10 cellular contexts compared by ENCODE assay signal in the genomic region with DNA sequence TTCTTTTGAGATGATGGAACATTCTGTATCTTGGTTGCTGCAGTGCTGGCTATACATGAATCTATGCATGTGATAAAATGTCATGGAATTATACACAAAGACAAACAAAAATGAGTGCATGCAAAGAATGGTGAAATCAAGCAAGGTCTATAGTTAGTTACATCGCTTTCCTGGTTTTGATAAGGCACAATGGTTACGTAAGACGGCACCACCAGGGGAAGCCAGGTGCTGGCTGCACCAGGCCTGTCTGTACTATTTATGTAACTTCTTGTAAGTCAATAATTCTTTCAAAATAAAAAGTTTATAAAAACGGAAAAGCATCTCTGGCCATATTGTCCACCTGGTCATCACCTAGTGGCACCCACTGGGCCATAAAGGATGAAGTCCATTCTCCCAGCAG. TPM values are rescaled to one million over a fixed set of nuclear protein-coding genes. Genes with fewer than 3 reads are reported as not detected.
DNase-seq lines count a peak whose midpoint lies in the region; ATAC-seq and TF ChIP-seq lines count a peak whose summit lies in the region.
"Had no signal": no experiment of that assay in that cellular context is flagged by ENCODE, and none has a peak within 500 bp of the region (broad histone marks: within the 10 kb centered on the region; RNA-seq: fewer than 3 reads in every experiment).

No MANE protein-coding gene starts in this region.

- CTCF ChIA-PET in IMR-90 (lab: Yijun Ruan, JAX), result interaction anchor here (1.2 to 2.7 kb wide), 5 partner anchors 69 to 251 kb away, joined by 3 to 16 read pairs (median 4); partner anchors contain the start of genes ACBD4 and MAP3K14
- CTCF ChIA-PET in naive thymus-derived CD4-positive, alpha-beta T cell (lab: Charles Lee), result interaction anchor here (0.7 to 4.4 kb wide), 19 partner anchors 12 to 170 kb away, joined by 3 to 92 read pairs (median 4); partner anchors contain the start of genes FMNL1 and MAP3K14

- no peak overlapping the region for H3K27ac Mint-ChIP-seq in naive thymus-derived CD4-positive, alpha-beta T cell
- H3K27ac Mint-ChIP-seq: CD8-positive, alpha-beta memory T cell had no signal

- no peak overlapping the region for H3K56ac ChIP-seq in IMR-90 (ENCODE audit: extremely low read depth, insufficient read depth, low read length)

- dilution Hi-C loops in IMR-90 (cut with HindIII; ENCODE audit: low sequenced_read_pairs, unreplicated experiment), result no loop called here

- TF ChIP-seq CTCF in IMR-90 (conservative IDR thresholded peaks at IDR 0.05; ENCODE audit: low read depth, low read length) (no peak), VCaP (conservative IDR thresholded peaks at IDR 0.05) (no peak), left lung (IDR thresholded peaks at IDR 0.05) (no peak)

- H3K36me3 ChIP-seq in BLaER1 (no peaks in the 10 kb centered on the region), IMR-90 (ENCODE audit: control insufficient read depth, insufficient read depth, low read length) (no peaks in the 10 kb centered on the region), left lung (no peaks in the 10 kb centered on the region)
- H3K36me3 ChIP-seq in naive thymus-derived CD4-positive, alpha-beta T cell (ENCODE audit: control insufficient read depth in 2 of 3, insufficient read depth in 3 of 3, low read length in 3 of 3), result no peaks in the 10 kb centered on the region
- H3K36me3 ChIP-seq: SJSA1 had no signal

- H3K27me3 Mint-ChIP-seq in naive thymus-derived CD4-positive, alpha-beta T cell, result peaks cover 0 to 14% (median 5%) of the 10 kb centered on the region in 5 donors

- POLR2A ChIA-PET in IMR-90 (lab: Charles Lee; ENCODE audit: unreplicated experiment), result no interaction called here
- POLR2A ChIA-PET in naive thymus-derived CD4-positive, alpha-beta T cell (lab: Charles Lee), result interaction anchor here (1.0 to 1.2 kb wide), 3 partner anchors 109 to 236 kb away, joined by 3 to 7 read pairs (median 4); no protein-coding TSS in a partner anchor

- ATAC-seq in IMR-90 (ENCODE audit: low read depth), result no peak
- ATAC-seq in left lung, result peak; percentile 16
- ATAC-seq in GM18517 (IDR thresholded peaks at IDR 0.05; ENCODE audit: unreplicated experiment), result no peak
- no peak for ATAC-seq in naive thymus-derived CD4-positive, alpha-beta T cell

- intact Hi-C loops in IMR-90 (cut with micrococcal nuclease), result loop anchor here (5.0 kb wide), 1 partner anchor 94 kb away; no protein-coding TSS in a partner anchor
- intact Hi-C loops in left lung (cut with DNase I), result loop anchor here (5.0 to 10.0 kb wide), 3 partner anchors 109 to 169 kb away; no protein-coding TSS in a partner anchor
- intact Hi-C loops in naive thymus-derived CD4-positive, alpha-beta T cell (cut with micrococcal nuclease), result no loop called here

- no peak for DNase-seq in IMR-90
- no peak for DNase-seq in left lung
- DNase-seq in NCI-H128 (lab: John Stamatoyannopoulos, UW; ENCODE audit: unreplicated experiment), result no peak
- no peak for DNase-seq in naive thymus-derived CD4-positive, alpha-beta T cell

- no peak overlapping the region for H2AK5ac ChIP-seq in IMR-90 (ENCODE audit: low read depth, low read length)

- H3K9ac ChIP-seq in BLaER1 (no peak overlapping the region), IMR-90 (ENCODE audit: low read depth, low read length) (no peak overlapping the region)

- no peak overlapping the region for H2BK120ac ChIP-seq in IMR-90 (ENCODE audit: low read depth, low read length)

- H3K9me3 ChIP-seq in BLaER1 (no peaks in the 10 kb centered on the region), IMR-90 (ENCODE audit: control insufficient read depth, insufficient read depth, low read length) (no peaks in the 10 kb centered on the region), left lung (no peaks in the 10 kb centered on the region)
- no peaks in the 10 kb centered on the region for H3K9me3 ChIP-seq in naive thymus-derived CD4-positive, alpha-beta T cell (ENCODE audit: control insufficient read depth in 2 of 3, low read length in 3 of 3)
- H3K9me3 ChIP-seq: A549, SJSA1 had no signal

- WGBS in IMR-90 (ENCODE audit: extremely low coverage in 2 of 2, insufficient read length in 1 of 2), 2 experiments, result 100% methylated on average over 1 of the region's 4 CpGs; no CpG with 5 or more reads in 1 of the 2 experiments

- H3K4ac ChIP-seq in IMR-90 (ENCODE audit: low read depth, low read length), result no peak overlapping the region

- H2BK20ac ChIP-seq in IMR-90 (ENCODE audit: low read depth, low read length), result no peak overlapping the region

- H2AFZ ChIP-seq in IMR-90 (replicated peaks; ENCODE audit: low read length, poor library complexity), result no peak overlapping the region

- H3K9me3 Mint-ChIP-seq in naive thymus-derived CD4-positive, alpha-beta T cell, result no peaks in the 10 kb centered on the region
- H3K9me3 Mint-ChIP-seq: CD8-positive, alpha-beta memory T cell had no signal

- H3K4me1 Mint-ChIP-seq in naive thymus-derived CD4-positive, alpha-beta T cell, result peaks cover 12 to 23% (median 15%) of the 10 kb centered on the region in 7 donors

- H3K27ac ChIP-seq in BLaER1 (no peak overlapping the region), IMR-90 (ENCODE audit: insufficient read depth, low read length) (no peak overlapping the region), VCaP (0 out of 2 replicates have a peak overlapping the region, but pooled peaks have one; percentile 22), left lung (no peak overlapping the region)
- H3K27ac ChIP-seq in naive thymus-derived CD4-positive, alpha-beta T cell (ENCODE audit: low read depth, low read length), result no peak overlapping the region
- H3K27ac ChIP-seq: SJSA1 had no signal

- H3K4me1 ChIP-seq in BLaER1, result peaks cover 75% of the 10 kb centered on the region
- H3K4me1 ChIP-seq in IMR-90 (ENCODE audit: control insufficient read depth, insufficient read depth, low read length), result peaks cover 5% of the 10 kb centered on the region; the same call in 1 of the 2 replicates
- H3K4me1 ChIP-seq in left lung, result peaks cover 0 to 10% of the 10 kb centered on the region in 2 donors
- H3K4me1 ChIP-seq in naive thymus-derived CD4-positive, alpha-beta T cell (ENCODE audit: control insufficient read depth in 2 of 2, insufficient read depth in 2 of 2, low read length in 2 of 2), result peaks cover 0 to 10% of the 10 kb centered on the region in 2 donors

- H3K23ac ChIP-seq in IMR-90 (ENCODE audit: low read depth, low read length), result no peak overlapping the region

- in situ Hi-C loops in IMR-90 (cut with MboI; ENCODE audit: low sequenced_read_pairs), result loop anchor here (5.0 kb wide), 2 partner anchors 109 to 169 kb away; no protein-coding TSS in a partner anchor

- no peaks in the 10 kb centered on the region for H3K79me1 ChIP-seq in IMR-90 (ENCODE audit: low read depth in 1 of 2, low read length in 2 of 2)

- H4K20me1 ChIP-seq in BLaER1, result peaks cover 12% of the 10 kb centered on the region
- H4K20me1 ChIP-seq in IMR-90 (ENCODE audit: insufficient read depth, low read length), result no peaks in the 10 kb centered on the region

- no peak overlapping the region for H4K8ac ChIP-seq in IMR-90 (ENCODE audit: low read depth in 2 of 2, low read length in 2 of 2)

- H3K4me2 ChIP-seq in BLaER1 (peak overlapping the region; percentile 87), IMR-90 (ENCODE audit: low read depth, low read length) (no peak overlapping the region)

- TF ChIP-seq RAD21 in IMR-90 (IDR thresholded peaks at IDR 0.05; ENCODE audit: low read length), result no peak

- H3K4me3 ChIP-seq in BLaER1 (no peak overlapping the region), IMR-90 (ENCODE audit: insufficient read depth, low read depth, low read length) (no peak overlapping the region), left lung (no peak overlapping the region)
- no peak overlapping the region for H3K4me3 ChIP-seq in naive thymus-derived CD4-positive, alpha-beta T cell (ENCODE audit: low read length)
- H3K4me3 ChIP-seq: A549, SJSA1 had no signal

- H2AK9ac ChIP-seq in IMR-90 (replicated peaks; ENCODE audit: low read depth, low read length, poor library complexity), result no peak overlapping the region

- no peak overlapping the region for H4K5ac ChIP-seq in IMR-90 (ENCODE audit: low read depth, low read length)

- H3K14ac ChIP-seq in IMR-90 (replicated peaks; ENCODE audit: low read depth, low read length), result no peak overlapping the region

- no peak overlapping the region for H3K18ac ChIP-seq in IMR-90 (ENCODE audit: low read depth, low read length)

- no peak overlapping the region for H3K4me3 Mint-ChIP-seq in naive thymus-derived CD4-positive, alpha-beta T cell
- H3K4me3 Mint-ChIP-seq: CD8-positive, alpha-beta memory T cell had no signal

- H4K91ac ChIP-seq in IMR-90 (ENCODE audit: insufficient read depth, low read depth, low read length), result no peak overlapping the region

- H3K36me3 Mint-ChIP-seq in naive thymus-derived CD4-positive, alpha-beta T cell, result no peaks in the 10 kb centered on the region

- H2BK5ac ChIP-seq in IMR-90 (ENCODE audit: low read depth, low read length, poor library complexity, severe bottlenecking), result no peak overlapping the region

- H3K9me1 ChIP-seq in IMR-90 (ENCODE audit: insufficient read depth, low read length), result no peaks in the 10 kb centered on the region

- H2BK15ac ChIP-seq in IMR-90 (ENCODE audit: low read depth, low read length), result no peak overlapping the region

- H3K27me3 ChIP-seq in BLaER1, result no peaks in the 10 kb centered on the region
- peaks cover 9% of the 10 kb centered on the region; the same call in 1 of the 2 replicates for H3K27me3 ChIP-seq in IMR-90 (ENCODE audit: control insufficient read depth, insufficient read depth, low read length)
- no peaks in the 10 kb centered on the region for H3K27me3 ChIP-seq in left lung
- H3K27me3 ChIP-seq in naive thymus-derived CD4-positive, alpha-beta T cell (ENCODE audit: control insufficient read depth in 2 of 2, insufficient read depth in 2 of 2, low read length in 2 of 2), result no peaks in the 10 kb centered on the region

- TF ChIP-seq POLR2A in IMR-90 (IDR thresholded peaks at IDR 0.05; ENCODE audit: low read depth, low read length), result no peak

- BruUV-seq in IMR-90 (replicated peaks; lab: Mats Ljungman, UMichigan), result no TSS peak

TF ChIP-seq in IMR-90, 13 proteins besides CTCF, POLR2A, EP300 and RAD21 (continues in another document):
- TF ChIP-seq, protein P1, sequence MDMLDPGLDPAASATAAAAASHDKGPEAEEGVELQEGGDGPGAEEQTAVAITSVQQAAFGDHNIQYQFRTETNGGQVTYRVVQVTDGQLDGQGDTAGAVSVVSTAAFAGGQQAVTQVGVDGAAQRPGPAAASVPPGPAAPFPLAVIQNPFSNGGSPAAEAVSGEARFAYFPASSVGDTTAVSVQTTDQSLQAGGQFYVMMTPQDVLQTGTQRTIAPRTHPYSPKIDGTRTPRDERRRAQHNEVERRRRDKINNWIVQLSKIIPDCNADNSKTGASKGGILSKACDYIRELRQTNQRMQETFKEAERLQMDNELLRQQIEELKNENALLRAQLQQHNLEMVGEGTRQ (IDR thresholded peaks at IDR 0.05; ENCODE audit: low read depth, low read length), result no peak
- no peak for TF ChIP-seq MAZ (IDR thresholded peaks at IDR 0.05; ENCODE audit: borderline replicate concordance, low read depth, low read length)

RNA-seq across cellular contexts. Expression of gene ARHGAP27, which starts 46.5 kb away (rescaled TPM):
- total RNA-seq in IMR-90 (2012; rRNA removed), result under 0.01 and 0.56 TPM in 2 replicates
- polyA plus RNA-seq in IMR-90 (2012; rRNA removed), result 0.89 and 1.9 TPM in 2 replicates
- 0.37 and 0.67 TPM in 2 replicates for polyA plus RNA-seq in IMR-90 (2012; cell fraction: cytosol; rRNA removed)
- polyA plus RNA-seq in IMR-90 (2012; cell fraction: nucleus; rRNA removed; ENCODE audit: low replicate concordance), result 7.4 and 16.4 TPM in 2 replicates
- total RNA-seq in left lung, result 10 to 100 TPM; 62.4 to 80.6 TPM
- total RNA-seq in naive thymus-derived CD4-positive, alpha-beta T cell, result 100 to 1,000 TPM in 3 of 5 experiments, 10 to 100 TPM in 2; 53.4 to 126 (median 109) TPM
- polyA plus RNA-seq in naive thymus-derived CD4-positive, alpha-beta T cell, result 10 to 100 TPM; 20.1 to 38.9 TPM

Comparison
In these comparisons a context has a peak if more than half of its experiments do, and no peak if none do; other contexts are left out.
1. RNA of gene ARHGAP27, which starts 46.5 kb away (total RNA-seq): 53.4 to 126 TPM in naive thymus-derived CD4-positive, alpha-beta T cell and 62.4 to 80.6 TPM in left lung; under 0.01 to 0.56 TPM in IMR-90; every median in the first group is over 10 times any median in the second.
2. intact Hi-C loops: an anchor here in IMR-90 (5.0 kb wide) and left lung (5.0 to 10.0 kb wide); none called in naive thymus-derived CD4-positive, alpha-beta T cell.